In genomic region chr10:112689327-112689726, GRCh38 we compare ENCODE assay signal across 12 cellular contexts.
DNase-seq lines count a peak whose midpoint lies in the region; ATAC-seq and FAIRE-seq lines count a peak whose summit lies in the region.
"Had no signal": no experiment of that assay in that cellular context is flagged by ENCODE, and none has a peak within 500 bp of the region (broad histone marks: within the 10 kb centered on the region; RNA-seq: fewer than 3 reads in every experiment).

No MANE protein-coding gene starts in this region.

- intact Hi-C loops in Right ventricle myocardium superior (cut with DNase I) (no loop called here), cardiac septum (cut with DNase I) (no loop called here), left ventricle myocardium superior (cut with micrococcal nuclease) (no loop called here)

- DNase-seq in Right ventricle myocardium superior (peak; percentile 47), cardiac septum (ENCODE audit: low spot score) (no peak), SK-N-DZ (ENCODE audit: low spot score) (peak; percentile 8), left ventricle myocardium superior (peak; percentile 51), urothelium cell line (ENCODE audit: low spot score) (peak; percentile 9)
- DNase-seq in effector CD4-positive, alpha-beta T cell: no peak
- DNase-seq: activated CD4-positive, alpha-beta T cell treated with anti-CD3 and anti-CD28 coated beads for 1 hour; DMS153; NCI-H146; stimulated activated CD4-positive, alpha-beta T cell treated with anti-CD3 and anti-CD28 coated beads, Interleukin-4, amount 100 ng/mL, for 1 hour had no signal

- peak; percentile 17 for FAIRE-seq in urothelium cell line (lab: Jason Lieb, UNC)

- peak; percentile 36 for ATAC-seq in Right ventricle myocardium superior (ENCODE audit: poor library complexity)
- peak; percentile 52 for ATAC-seq in left ventricle myocardium superior
- ATAC-seq in GM18858 (IDR thresholded peaks at IDR 0.05; ENCODE audit: unreplicated experiment): no peak
- no peak for ATAC-seq in HG02571 (IDR thresholded peaks at IDR 0.05; ENCODE audit: unreplicated experiment)

Comparison
In these comparisons a context has a peak if more than half of its experiments do, and no peak if none do; other contexts are left out.
1. DNase-seq: peak in Right ventricle myocardium superior (single experiment), SK-N-DZ (single experiment), left ventricle myocardium superior (single experiment) and urothelium cell line (single experiment); none in cardiac septum (single experiment) and effector CD4-positive, alpha-beta T cell (single experiment).
2. ATAC-seq: peak in Right ventricle myocardium superior (single experiment) and left ventricle myocardium superior (single experiment); none in GM18858 (single experiment) and HG02571 (single experiment).